Comparison of ENCODE assay signal across 21 cellular contexts in genomic region chr2:181250691-181251090, GRCh38.
DNase-seq lines count a peak whose midpoint lies in the region; ATAC-seq, FAIRE-seq and TF ChIP-seq lines count a peak whose summit lies in the region.
"Had no signal": no experiment of that assay in that cellular context is flagged by ENCODE, and none has a peak within 500 bp of the region (broad histone marks: within the 10 kb centered on the region; RNA-seq: fewer than 3 reads in every experiment).

No MANE protein-coding gene starts in this region.

- ATAC-seq in left lobe of liver (peak; percentile 66), GM21529 (IDR thresholded peaks at IDR 0.05; ENCODE audit: unreplicated experiment) (no peak)
- ATAC-seq: foreskin keratinocyte; GM23338; left ventricle myocardium superior; mucosa of descending colon; psoas muscle; stimulated activated naive B cell treated with anti-CD40 and anti-IgM and Interleukin-4, amounts not matched to agents 10 μg/mL and 1 μg/mL and 100 μg/mL, for 72 hours; WTC11 had no signal

- H3K27me3 ChIP-seq in bronchial epithelial cell (ENCODE audit: control insufficient read depth, insufficient read depth, low read length) (no peaks in the 10 kb centered on the region), stomach (no peaks in the 10 kb centered on the region)
- H3K27me3 ChIP-seq: brain microvascular endothelial cell, foreskin keratinocyte, thyroid gland had no signal

- no peak overlapping the region for H3K27ac ChIP-seq in stomach
- H3K27ac ChIP-seq: brain microvascular endothelial cell, foreskin keratinocyte, psoas muscle, thyroid gland had no signal

- no peak for FAIRE-seq in bronchial epithelial cell (lab: Jason Lieb, UNC)
- FAIRE-seq: small intestine had no signal

- WGBS in stomach, 5 donors: 84 to 96% (median 87%) methylated on average over 1 of the region's 1 CpG

- DNase-seq in ELR (ENCODE audit: low read depth) (peak; percentile 4), HuH-7.5 (ENCODE audit: low spot score) (peak; percentile 15), bronchial epithelial cell (ENCODE audit: low read depth) (peak; percentile 44), left lobe of liver (ENCODE audit: low spot score) (no peak), DMS153 (lab: John Stamatoyannopoulos, UW) (no peak), stomach (no peak)
- DNase-seq: activated CD4-positive, alpha-beta T cell treated with anti-CD3 and anti-CD28 coated beads, Interleukin-2, amount 50 U/mL, for 48 hours; activated gamma-delta T cell treated with Interleukin-2 at 50 U/mL for 16 hours; activated T-cell treated with anti-CD3 and anti-CD28 coated beads for 4 hours; brain microvascular endothelial cell; foreskin keratinocyte; left ventricle myocardium superior; mucosa of descending colon; NCI-H524 treated with DMSO at 0.1 percent for 48 hours; psoas muscle; small intestine; stimulated activated naive B cell treated with anti-CD40 and anti-IgM and Interleukin-4, amounts not matched to agents 10 μg/mL and 1 μg/mL and 100 μg/mL, for 72 hours; thyroid gland had no signal

- H3K36me3 ChIP-seq in bronchial epithelial cell (ENCODE audit: control insufficient read depth, insufficient read depth, low read length) (no peaks in the 10 kb centered on the region), stomach (no peaks in the 10 kb centered on the region)
- H3K36me3 ChIP-seq: brain microvascular endothelial cell, thyroid gland had no signal

- no peaks in the 10 kb centered on the region for H3K9me3 ChIP-seq in stomach
- H3K9me3 ChIP-seq: mucosa of descending colon, psoas muscle, thyroid gland had no signal

- no peak overlapping the region for H3K4me3 ChIP-seq in bronchial epithelial cell (ENCODE audit: low read depth, low read length)
- no peak overlapping the region for H3K4me3 ChIP-seq in stomach
- H3K4me3 ChIP-seq: GM23338, mucosa of descending colon, psoas muscle, thyroid gland had no signal

- H3K4me1 ChIP-seq in stomach: no peaks in the 10 kb centered on the region
- H3K4me1 ChIP-seq: foreskin keratinocyte, psoas muscle, thyroid gland had no signal

- no peak for TF ChIP-seq EP300 in stomach (IDR thresholded peaks at IDR 0.05)

- no peak for TF ChIP-seq POLR2A in stomach (IDR thresholded peaks at IDR 0.05)

- TF ChIP-seq CTCF in bronchial epithelial cell (IDR thresholded peaks at IDR 0.05; ENCODE audit: insufficient read depth, low read length, severe bottlenecking) (no peak), stomach (IDR thresholded peaks at IDR 0.05) (no peak)

- intact Hi-C loops in stomach (cut with DNase I; ENCODE audit: low total_unique reads): no loop called here

Comparison
In these comparisons a context has a peak if more than half of its experiments do, and no peak if none do; other contexts are left out.
1. DNase-seq: peak in ELR (single experiment), HuH-7.5 (single experiment) and bronchial epithelial cell (single experiment); none in left lobe of liver (single experiment), DMS153 (single experiment) and stomach (single experiment).